ENCODE assay signal across 10 cellular contexts in the genomic region with DNA sequence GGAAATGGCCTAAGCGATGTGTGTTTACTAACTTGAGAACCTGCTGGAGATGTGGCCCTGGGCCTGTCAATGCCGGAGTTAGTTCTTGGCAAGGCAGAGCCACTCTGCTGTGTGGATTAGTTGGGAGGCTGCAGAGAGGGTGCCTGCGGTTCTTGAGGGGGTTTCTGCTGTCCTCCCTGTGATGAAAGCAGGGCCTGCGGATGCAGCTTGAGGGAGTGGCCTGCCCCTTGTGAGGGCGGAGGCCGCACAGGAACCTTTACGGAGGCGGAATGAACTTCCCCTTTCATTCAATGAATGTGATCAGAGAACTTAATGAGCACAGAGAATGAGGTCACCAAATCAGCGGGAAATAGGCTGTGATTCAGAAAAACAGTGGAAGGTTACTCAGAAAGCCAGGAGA. TPM values are rescaled to one million over a fixed set of nuclear protein-coding genes. Genes with fewer than 3 reads are reported as not detected.
A peak's percentile ranks its signal among the peaks of the same experiment; 100 is the strongest.
DNase-seq lines count a peak whose midpoint lies in the region; ATAC-seq, FAIRE-seq and TF ChIP-seq lines count a peak whose summit lies in the region.
"Had no signal": no experiment of that assay in that cellular context is flagged by ENCODE, and none has a peak within 500 bp of the region (broad histone marks: within the 10 kb centered on the region; RNA-seq: fewer than 3 reads in every experiment).

No MANE protein-coding gene starts in this region.

- H3K79me2 ChIP-seq in astrocyte (ENCODE audit: insufficient read depth, low read length) (no peaks in the 10 kb centered on the region), PC-9 (ENCODE audit: low read depth) (no peaks in the 10 kb centered on the region)

- CTCF ChIA-PET in PC-9 (lab: Charles Lee) = no interaction called here

- intact Hi-C loops in left colon (cut with DNase I, micrococcal nuclease) = no loop called here
- intact Hi-C loops in PC-9 (cut with micrococcal nuclease; ENCODE audit: unreplicated experiment) = no loop called here

- H3K27me3 Mint-ChIP-seq in astrocyte (ENCODE audit: low read depth, unreplicated experiment) = peaks cover 31% of the 10 kb centered on the region

- H4K20me1 ChIP-seq in astrocyte (ENCODE audit: insufficient read depth, low read length) (no peaks in the 10 kb centered on the region), PC-9 (ENCODE audit: insufficient read depth) (no peaks in the 10 kb centered on the region)

- FAIRE-seq in astrocyte (lab: Jason Lieb, UNC) = no peak

- peak overlapping the region; percentile 20 for H3K9ac ChIP-seq in astrocyte (ENCODE audit: low read length)

- POLR2A ChIA-PET in PC-9 (lab: Charles Lee; ENCODE audit: unreplicated experiment) = no interaction called here

- peak; percentile 72 for DNase-seq in GM19240 (ENCODE audit: insufficient read length, low spot score)
- DNase-seq in LHCN-M2 (ENCODE audit: low read depth) = peak; percentile 43
- DNase-seq in astrocyte (ENCODE audit: low read depth) = peak; percentile 36
- DNase-seq in pons (ENCODE audit: low spot score) = peak; percentile 42
- DNase-seq in NCI-H1436 (lab: John Stamatoyannopoulos, UW) = no peak
- DNase-seq in left colon = no peak
- DNase-seq in PC-9 = no peak

- peaks cover 6% of the 10 kb centered on the region for H3K9me3 Mint-ChIP-seq in astrocyte (ENCODE audit: unreplicated experiment)

- H3K27ac ChIP-seq in astrocyte (ENCODE audit: low read depth, low read length) (no peak overlapping the region), PC-9 (no peak overlapping the region)
- H3K27ac ChIP-seq: body of pancreas had no signal

- peaks cover 13% of the 10 kb centered on the region for H3K4me1 Mint-ChIP-seq in astrocyte (ENCODE audit: low read depth, unreplicated experiment)

- no peaks in the 10 kb centered on the region for H3F3A ChIP-seq in PC-9 (ENCODE audit: insufficient read depth, low read depth)

- H3K27ac Mint-ChIP-seq in astrocyte (ENCODE audit: unreplicated experiment) = no peak overlapping the region

- H3K4me3 Mint-ChIP-seq in astrocyte (ENCODE audit: unreplicated experiment) = no peak overlapping the region

- no peak overlapping the region for H3K4me3 ChIP-seq in astrocyte (ENCODE audit: insufficient read depth, low read depth, low read length)
- H3K4me3 ChIP-seq in PC-9 = no peak overlapping the region
- H3K4me3 ChIP-seq: body of pancreas had no signal

- no peak for TF ChIP-seq CTCF in astrocyte (IDR thresholded peaks at IDR 0.05; ENCODE audit: insufficient read depth, low read depth, low read length)
- no peak for TF ChIP-seq CTCF in PC-9 (conservative IDR thresholded peaks at IDR 0.05)

- H3K4me2 ChIP-seq in astrocyte (ENCODE audit: low read length) (peak overlapping the region; percentile 70), PC-9 (no peak overlapping the region)

- peaks cover 7% of the 10 kb centered on the region for H3K4me1 ChIP-seq in astrocyte (ENCODE audit: insufficient read depth, low read length)
- H3K4me1 ChIP-seq in PC-9 (replicated peaks; ENCODE audit: insufficient read depth) = no peaks in the 10 kb centered on the region
- H3K4me1 ChIP-seq: body of pancreas had no signal

- ATAC-seq in GM18867 (IDR thresholded peaks at IDR 0.05; ENCODE audit: unreplicated experiment) (no peak), left colon (no peak)
- ATAC-seq: body of pancreas had no signal

- peaks cover 2% of the 10 kb centered on the region for H3K27me3 ChIP-seq in astrocyte (ENCODE audit: insufficient read depth, low read length)
- H3K27me3 ChIP-seq in PC-9 (ENCODE audit: insufficient read depth, low read depth) = peaks cover 40% of the 10 kb centered on the region
- H3K27me3 ChIP-seq: body of pancreas had no signal

- H3K36me3 Mint-ChIP-seq in astrocyte (ENCODE audit: low read depth, unreplicated experiment) = no peaks in the 10 kb centered on the region

- no peaks in the 10 kb centered on the region for H3K9me2 ChIP-seq in PC-9 (ENCODE audit: insufficient read depth)

- H2AFZ ChIP-seq in astrocyte (ENCODE audit: low read depth, low read length) = peak overlapping the region; percentile 70
- no peak overlapping the region for H2AFZ ChIP-seq in PC-9

- H3K9me3 ChIP-seq in astrocyte (ENCODE audit: insufficient read depth, low read depth, low read length) (no peaks in the 10 kb centered on the region), PC-9 (ENCODE audit: insufficient read depth, low read depth) (no peaks in the 10 kb centered on the region)
- H3K9me3 ChIP-seq: body of pancreas had no signal

- no TSS peak for BruUV-seq in PC-9 (replicated peaks; lab: Mats Ljungman, UMichigan)

- no peaks in the 10 kb centered on the region for H3K36me3 ChIP-seq in astrocyte (ENCODE audit: insufficient read depth, low read length)
- H3K36me3 ChIP-seq in PC-9 (ENCODE audit: low read depth) = no peaks in the 10 kb centered on the region

RNA-seq across cellular contexts. Expression of a gene that starts 47.2 kb away (rescaled TPM):
- total RNA-seq in LHCN-M2 (2014; rRNA removed) (not detected in 2 replicates), astrocyte (not detected in 2 replicates), left colon (1 to 10 TPM; 2.9 to 3.9 TPM), PC-9 (2021) (not detected in 2 replicates)
- polyA plus RNA-seq in LHCN-M2 (2012) = 0.02 TPM
- total RNA-seq: pulmonary artery endothelial cell had no signal

Comparison
In these comparisons a context has a peak if more than half of its experiments do, and no peak if none do; other contexts are left out.
1. DNase-seq: peak in GM19240 (single experiment), LHCN-M2 (single experiment), astrocyte (single experiment) and pons (single experiment); none in NCI-H1436 (single experiment), left colon (0 of 2) and PC-9 (0 of 2).